In genomic region chr7:102191556-102192203, GRCh38 we compare ENCODE assay signal across 22 cellular contexts.
"Had no signal": no experiment of that assay in that cellular context is flagged by ENCODE, and none has a peak within 500 bp of the region (broad histone marks: within the 10 kb centered on the region; RNA-seq: fewer than 3 reads in every experiment).

No MANE protein-coding gene starts in this region.

- H3K4me3 Mint-ChIP-seq: activated CD4-positive, alpha-beta T cell treated with anti-CD3 and anti-CD28 coated beads, Interleukin-2, amount 10 ng/mL, durations not matched to agents 7 days and 5 days; activated CD8-positive, alpha-beta memory T cell treated with anti-CD3 and anti-CD28 coated beads, Interleukin-2, amount 10 ng/mL, durations not matched to agents 7 days and 5 days; activated CD8-positive, alpha-beta T cell treated with anti-CD3 and anti-CD28 coated beads for 36 hours; activated naive CD8-positive, alpha-beta T cell; memory B cell; stimulated activated effector memory CD8-positive, alpha-beta T cell treated with anti-CD3 and anti-CD28 coated beads, Interleukin-12 subunit alpha, Interleukin-12 subunit beta, amount 100 ng/mL, for 72 hours had no signal

- H3K4me1 ChIP-seq: adrenal gland, stomach, suprapubic skin, tibial nerve had no signal

- H3K9me3 ChIP-seq: adrenal gland, heart right ventricle, stomach, suprapubic skin, tibial nerve had no signal

- DNase-seq: activated CD4-positive, alpha-beta T cell treated with anti-CD3 and anti-CD28 coated beads, Interleukin-2, amount 10 ng/mL, durations not matched to agents 7 days and 5 days; activated CD4-positive, CD25-positive, alpha-beta regulatory T cell treated with anti-CD3 and anti-CD28 coated beads, Interleukin-2, amount 50 U/mL, for 72 hours; activated CD8-positive, alpha-beta memory T cell treated with anti-CD3 and anti-CD28 coated beads, Interleukin-2, amount 10 ng/mL, durations not matched to agents 7 days and 5 days; activated CD8-positive, alpha-beta T cell treated with anti-CD3 and anti-CD28 coated beads for 36 hours; activated naive CD4-positive, alpha-beta T cell; adrenal gland; cerebellar nuclear complex; heart right ventricle; islet precursor cell; left cardiac atrium; small intestine; stimulated activated CD4-positive, alpha-beta T cell treated with anti-CD3 and anti-CD28 coated beads, Interleukin-2, amount 100 ng/mL, for 24 hours; stomach had no signal

- ATAC-seq: activated CD8-positive, alpha-beta memory T cell treated with anti-CD3 and anti-CD28 coated beads, Interleukin-2, amount 10 ng/mL, durations not matched to agents 7 days and 5 days; activated CD8-positive, alpha-beta T cell treated with anti-CD3 and anti-CD28 coated beads for 36 hours; heart right ventricle; left cardiac atrium; sciatic nerve; stimulated activated effector memory CD8-positive, alpha-beta T cell treated with anti-CD3 and anti-CD28 coated beads, Interleukin-12 subunit alpha, Interleukin-12 subunit beta, amount 100 ng/mL, for 72 hours had no signal

- H3K9me3 Mint-ChIP-seq: activated CD4-positive, alpha-beta T cell treated with anti-CD3 and anti-CD28 coated beads, Interleukin-2, amount 10 ng/mL, durations not matched to agents 7 days and 5 days; activated CD8-positive, alpha-beta T cell treated with anti-CD3 and anti-CD28 coated beads for 36 hours; memory B cell; stimulated activated effector memory CD8-positive, alpha-beta T cell treated with anti-CD3 and anti-CD28 coated beads, Interleukin-12 subunit alpha, Interleukin-12 subunit beta, amount 100 ng/mL, for 72 hours had no signal

- H3K27me3 ChIP-seq: adrenal gland, heart right ventricle, stomach, suprapubic skin, tibial nerve had no signal

- H3K4me3 ChIP-seq: adrenal gland, coronary artery, heart right ventricle, stomach, suprapubic skin, tibial nerve had no signal

- H3K4me1 Mint-ChIP-seq: activated CD8-positive, alpha-beta memory T cell treated with anti-CD3 and anti-CD28 coated beads, Interleukin-2, amount 10 ng/mL, durations not matched to agents 7 days and 5 days; memory B cell; stimulated activated effector memory CD8-positive, alpha-beta T cell treated with anti-CD3 and anti-CD28 coated beads, Interleukin-12 subunit alpha, Interleukin-12 subunit beta, amount 100 ng/mL, for 72 hours had no signal

- H3K27ac ChIP-seq: adrenal gland, coronary artery, epithelial cell of prostate, heart right ventricle, stomach, suprapubic skin, tibial nerve, VCaP had no signal

- H3K27ac Mint-ChIP-seq: activated CD4-positive, alpha-beta T cell treated with anti-CD3 and anti-CD28 coated beads, Interleukin-2, amount 10 ng/mL, durations not matched to agents 7 days and 5 days; activated CD8-positive, alpha-beta memory T cell treated with anti-CD3 and anti-CD28 coated beads, Interleukin-2, amount 10 ng/mL, durations not matched to agents 7 days and 5 days; activated CD8-positive, alpha-beta T cell treated with anti-CD3 and anti-CD28 coated beads for 36 hours; activated naive CD8-positive, alpha-beta T cell; memory B cell; stimulated activated effector memory CD8-positive, alpha-beta T cell treated with anti-CD3 and anti-CD28 coated beads, Interleukin-12 subunit alpha, Interleukin-12 subunit beta, amount 100 ng/mL, for 72 hours had no signal

- H3K27me3 Mint-ChIP-seq: activated CD4-positive, alpha-beta T cell treated with anti-CD3 and anti-CD28 coated beads, Interleukin-2, amount 10 ng/mL, durations not matched to agents 7 days and 5 days; activated CD8-positive, alpha-beta memory T cell treated with anti-CD3 and anti-CD28 coated beads, Interleukin-2, amount 10 ng/mL, durations not matched to agents 7 days and 5 days; activated CD8-positive, alpha-beta T cell treated with anti-CD3 and anti-CD28 coated beads for 36 hours; activated naive CD8-positive, alpha-beta T cell; memory B cell had no signal

- H3K36me3 Mint-ChIP-seq: activated CD8-positive, alpha-beta memory T cell treated with anti-CD3 and anti-CD28 coated beads, Interleukin-2, amount 10 ng/mL, durations not matched to agents 7 days and 5 days had no signal
